Comparison of ENCODE assay signal across 1 cellular context in genomic region chr22:20552913-20553401, GRCh38.
TF ChIP-seq lines count a peak whose summit lies in the region.

No MANE protein-coding gene starts in this region.

TF ChIP-seq in HepG2, 621 proteins besides CTCF, POLR2A, EP300 and RAD21 (continued from another document):
- TF ChIP-seq, protein P1, sequence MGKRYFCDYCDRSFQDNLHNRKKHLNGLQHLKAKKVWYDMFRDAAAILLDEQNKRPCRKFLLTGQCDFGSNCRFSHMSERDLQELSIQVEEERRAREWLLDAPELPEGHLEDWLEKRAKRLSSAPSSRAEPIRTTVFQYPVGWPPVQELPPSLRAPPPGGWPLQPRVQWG (CRISPR knock-in tag; IDR thresholded peaks at IDR 0.05; ENCODE audit: borderline replicate concordance, low read depth), result no peak
- TF ChIP-seq SMAD3 (CRISPR knock-in tag; IDR thresholded peaks at IDR 0.05) (0 out of 2 replicates have a peak, but pooled peaks have one; percentile 2), ZNF138 (CRISPR knock-in tag; IDR thresholded peaks at IDR 0.05; ENCODE audit: low read depth) (no peak), RXRB (CRISPR knock-in tag; IDR thresholded peaks at IDR 0.05; ENCODE audit: borderline replicate concordance) (peak; percentile 63; the same call in 1 of the 2 replicates), ZBTB10 (CRISPR knock-in tag; IDR thresholded peaks at IDR 0.05; ENCODE audit: borderline replicate concordance) (0 out of 2 replicates have a peak, but pooled peaks have one; percentile 11), ZZZ3 (CRISPR knock-in tag; IDR thresholded peaks at IDR 0.05; ENCODE audit: borderline replicate concordance) (no peak), ZNF878 (CRISPR knock-in tag; IDR thresholded peaks at IDR 0.05) (0 out of 2 replicates have a peak, but pooled peaks have one; percentile 42), ZNF451 (CRISPR knock-in tag; IDR thresholded peaks at IDR 0.05) (no peak), RARG (CRISPR knock-in tag; IDR thresholded peaks at IDR 0.05; ENCODE audit: low read depth) (no peak), SOX5 (CRISPR knock-in tag; IDR thresholded peaks at IDR 0.05; ENCODE audit: borderline replicate concordance) (peak; percentile 49; the same call in 1 of the 2 replicates), ZBTB20 (CRISPR knock-in tag; IDR thresholded peaks at IDR 0.05; ENCODE audit: borderline replicate concordance, low read depth) (peak; percentile 51; the same call in 1 of the 2 replicates), TARDBP (CRISPR knock-in tag; IDR thresholded peaks at IDR 0.05) (0 out of 2 replicates have a peak, but pooled peaks have one; percentile 51), PLRG1 (conservative IDR thresholded peaks at IDR 0.05) (no peak), GATAD2A (CRISPR knock-in tag; IDR thresholded peaks at IDR 0.05) (peak; percentile 66; the same call in 1 of the 2 replicates), BHLHE40 (IDR thresholded peaks at IDR 0.05; ENCODE audit: low read length) (peak; percentile 48; the same call in 1 of the 2 replicates), TEAD3 (CRISPR knock-in tag; optimal IDR thresholded peaks at IDR 0.05; ENCODE audit: borderline replicate concordance) (peak; percentile 59), XRCC5 (optimal IDR thresholded peaks at IDR 0.05; ENCODE audit: low read length) (no peak), ZSCAN9 (CRISPR knock-in tag; IDR thresholded peaks at IDR 0.05; ENCODE audit: borderline replicate concordance) (0 out of 2 replicates have a peak, but pooled peaks have one; percentile 61), ZHX2 (IDR thresholded peaks at IDR 0.05; ENCODE audit: low read depth) (peak; percentile 29; the same call in 1 of the 2 replicates), ZHX2 (CRISPR knock-in tag; IDR thresholded peaks at IDR 0.05; ENCODE audit: borderline replicate concordance) (no peak), NFIB (CRISPR knock-in tag; IDR thresholded peaks at IDR 0.05; ENCODE audit: borderline replicate concordance) (no peak), NR2F6 (IDR thresholded peaks at IDR 0.05) (peak; percentile 51; the same call in 1 of the 2 replicates), NR2F6 (CRISPR knock-in tag; IDR thresholded peaks at IDR 0.05) (peak; percentile 78), HOXA9 (CRISPR knock-in tag; IDR thresholded peaks at IDR 0.05; ENCODE audit: borderline replicate concordance) (no peak), ETV5 (CRISPR knock-in tag; IDR thresholded peaks at IDR 0.05; ENCODE audit: borderline replicate concordance) (no peak)
- TF ChIP-seq, protein P2, sequence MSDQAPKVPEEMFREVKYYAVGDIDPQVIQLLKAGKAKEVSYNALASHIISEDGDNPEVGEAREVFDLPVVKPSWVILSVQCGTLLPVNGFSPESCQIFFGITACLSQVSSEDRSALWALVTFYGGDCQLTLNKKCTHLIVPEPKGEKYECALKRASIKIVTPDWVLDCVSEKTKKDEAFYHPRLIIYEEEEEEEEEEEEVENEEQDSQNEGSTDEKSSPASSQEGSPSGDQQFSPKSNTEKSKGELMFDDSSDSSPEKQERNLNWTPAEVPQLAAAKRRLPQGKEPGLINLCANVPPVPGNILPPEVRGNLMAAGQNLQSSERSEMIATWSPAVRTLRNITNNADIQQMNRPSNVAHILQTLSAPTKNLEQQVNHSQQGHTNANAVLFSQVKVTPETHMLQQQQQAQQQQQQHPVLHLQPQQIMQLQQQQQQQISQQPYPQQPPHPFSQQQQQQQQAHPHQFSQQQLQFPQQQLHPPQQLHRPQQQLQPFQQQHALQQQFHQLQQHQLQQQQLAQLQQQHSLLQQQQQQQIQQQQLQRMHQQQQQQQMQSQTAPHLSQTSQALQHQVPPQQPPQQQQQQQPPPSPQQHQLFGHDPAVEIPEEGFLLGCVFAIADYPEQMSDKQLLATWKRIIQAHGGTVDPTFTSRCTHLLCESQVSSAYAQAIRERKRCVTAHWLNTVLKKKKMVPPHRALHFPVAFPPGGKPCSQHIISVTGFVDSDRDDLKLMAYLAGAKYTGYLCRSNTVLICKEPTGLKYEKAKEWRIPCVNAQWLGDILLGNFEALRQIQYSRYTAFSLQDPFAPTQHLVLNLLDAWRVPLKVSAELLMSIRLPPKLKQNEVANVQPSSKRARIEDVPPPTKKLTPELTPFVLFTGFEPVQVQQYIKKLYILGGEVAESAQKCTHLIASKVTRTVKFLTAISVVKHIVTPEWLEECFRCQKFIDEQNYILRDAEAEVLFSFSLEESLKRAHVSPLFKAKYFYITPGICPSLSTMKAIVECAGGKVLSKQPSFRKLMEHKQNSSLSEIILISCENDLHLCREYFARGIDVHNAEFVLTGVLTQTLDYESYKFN (CRISPR knock-in tag; conservative IDR thresholded peaks at IDR 0.05), result peak; percentile 84
